Comparison of ENCODE assay signal across 22 cellular contexts in the genomic region with DNA sequence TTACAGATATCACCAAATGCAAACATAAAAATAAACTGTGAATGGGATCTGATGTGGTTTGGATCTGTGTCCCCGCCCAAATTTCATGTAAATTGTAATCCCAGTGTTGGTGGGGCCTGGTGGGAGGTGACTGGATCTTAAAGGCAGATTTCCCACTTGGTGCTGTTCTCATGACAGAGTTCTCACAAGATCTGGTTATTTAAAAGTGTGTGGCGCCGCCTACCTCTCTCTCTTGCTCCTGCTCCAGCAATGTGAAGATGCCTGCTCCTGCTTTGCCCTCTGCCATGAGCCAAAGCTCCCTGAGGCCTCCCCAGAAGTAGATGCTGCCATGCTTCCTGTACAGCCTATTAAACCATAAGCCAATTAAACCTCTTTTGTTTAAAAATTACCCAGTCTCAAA. TPM values are rescaled to one million over a fixed set of nuclear protein-coding genes. Genes with fewer than 3 reads are reported as not detected.
DNase-seq lines count a peak whose midpoint lies in the region; ATAC-seq and TF ChIP-seq lines count a peak whose summit lies in the region.
"Had no signal": no experiment of that assay in that cellular context is flagged by ENCODE, and none has a peak within 500 bp of the region (broad histone marks: within the 10 kb centered on the region; RNA-seq: fewer than 3 reads in every experiment).

No MANE protein-coding gene starts in this region.

- H3K36me3 Mint-ChIP-seq in Caco-2 (ENCODE audit: insufficient read depth, unreplicated experiment): no peaks in the 10 kb centered on the region
- no peaks in the 10 kb centered on the region for H3K36me3 Mint-ChIP-seq in effector memory CD8-positive, alpha-beta T cell (ENCODE audit: insufficient read depth)
- no peaks in the 10 kb centered on the region for H3K36me3 Mint-ChIP-seq in activated T-cell treated with anti-CD3 and anti-CD28 coated beads, Interleukin-2, amount 50 U/mL, for 72 hours (ENCODE audit: insufficient read depth in 2 of 2)
- H3K36me3 Mint-ChIP-seq: natural killer cell had no signal

- TF ChIP-seq POLR2A in HCT116 (IDR thresholded peaks at IDR 0.05; ENCODE audit: borderline replicate concordance, extremely low read depth, insufficient read depth, insufficient read length): no peak

- no peak overlapping the region for H3K27ac Mint-ChIP-seq in Caco-2 (ENCODE audit: unreplicated experiment)
- no peak overlapping the region for H3K27ac Mint-ChIP-seq in effector memory CD8-positive, alpha-beta T cell
- H3K27ac Mint-ChIP-seq in activated T-cell treated with anti-CD3 and anti-CD28 coated beads, Interleukin-2, amount 50 U/mL, for 72 hours: no peak overlapping the region
- H3K27ac Mint-ChIP-seq: activated CD4-positive, alpha-beta T cell treated with anti-CD3 and anti-CD28 coated beads for 36 hours; activated naive CD8-positive, alpha-beta T cell treated with anti-CD3 and anti-CD28 coated beads, Interleukin-2, amount 50 U/mL, for 24 hours; natural killer cell had no signal

- H3K27ac ChIP-seq in HCT116 (ENCODE audit: low read depth, low read length) (no peak overlapping the region), hepatocyte (no peak overlapping the region)
- H3K27ac ChIP-seq: BLaER1 treated with 17β-estradiol and CSF1 and Interleukin-3, amounts not matched to agents 10 nM and 100 nM; left ventricle myocardium inferior; RWPE1; thoracic aorta had no signal

- TF ChIP-seq CTCF in Caco-2 (IDR thresholded peaks at IDR 0.05; ENCODE audit: insufficient read depth in 1 of 2, low read depth in 1 of 2, low read length in 1 of 2, severe bottlenecking in 1 of 2, unreplicated experiment in 1 of 2) (peak in 1 of 2 experiments; percentile 16), HCT116 (IDR thresholded peaks at IDR 0.05 in 2 of 3, conservative IDR thresholded peaks at IDR 0.05 in 1 of 3; ENCODE audit: borderline replicate concordance in 1 of 3, insufficient read depth in 1 of 3, low read depth in 2 of 3, low read length in 2 of 3) (peak in 1 of 3 experiments; percentile 30; a peak in 2 of 6 replicates), hepatocyte (IDR thresholded peaks at IDR 0.05; ENCODE audit: poor library complexity) (no peak)

- peak; percentile 40; the same call in 1 of the 2 replicates for TF ChIP-seq RAD21 in HCT116 (IDR thresholded peaks at IDR 0.05; ENCODE audit: low read depth)

- WGBS in hepatocyte (ENCODE audit: low lambda C conversion rate, missing lambda C conversion rate): 93% methylated on average over 3 of the region's 3 CpGs

- POLR2A ChIA-PET in Caco-2 (lab: Charles Lee): no interaction called here
- POLR2A ChIA-PET in HCT116 (lab: Charles Lee): no interaction called here

- H3K27me3 ChIP-seq in Caco-2 (replicated peaks; ENCODE audit: control insufficient read depth, insufficient read depth, low read length): no peaks in the 10 kb centered on the region
- no peaks in the 10 kb centered on the region for H3K27me3 ChIP-seq in HCT116 (ENCODE audit: insufficient read depth, low read length)
- no peaks in the 10 kb centered on the region for H3K27me3 ChIP-seq in hepatocyte
- H3K27me3 ChIP-seq: BLaER1 treated with 17β-estradiol and CSF1 and Interleukin-3, amounts not matched to agents 10 nM and 100 nM had no signal

- no peaks in the 10 kb centered on the region for H3K9me3 Mint-ChIP-seq in Caco-2 (ENCODE audit: unreplicated experiment)
- no peaks in the 10 kb centered on the region for H3K9me3 Mint-ChIP-seq in effector memory CD8-positive, alpha-beta T cell
- no peaks in the 10 kb centered on the region for H3K9me3 Mint-ChIP-seq in activated T-cell treated with anti-CD3 and anti-CD28 coated beads, Interleukin-2, amount 50 U/mL, for 72 hours
- H3K9me3 Mint-ChIP-seq: activated naive CD8-positive, alpha-beta T cell treated with anti-CD3 and anti-CD28 coated beads, Interleukin-2, amount 50 U/mL, for 24 hours had no signal

- intact Hi-C loops in Caco-2 (cut with micrococcal nuclease; ENCODE audit: unreplicated experiment) (loop anchor here (10.0 kb wide), 1 partner anchor 100 kb away; no protein-coding TSS in a partner anchor), HCT116 (cut with micrococcal nuclease) (no loop called here)

- no TSS peak for BruUV-seq in Caco-2 (replicated peaks; lab: Mats Ljungman, UMichigan)
- no TSS peak for BruUV-seq in HCT116 (replicated peaks; lab: Mats Ljungman, UMichigan)

- H3K36me3 ChIP-seq in Caco-2 (ENCODE audit: control insufficient read depth, insufficient read depth, low read length) (no peaks in the 10 kb centered on the region; the same call in 1 of the 2 replicates), HCT116 (ENCODE audit: control insufficient read depth in 1 of 2, insufficient read depth in 2 of 2, low read length in 2 of 2) (no peaks in the 10 kb centered on the region), hepatocyte (replicated peaks; ENCODE audit: insufficient read depth, low read depth) (no peaks in the 10 kb centered on the region)
- H3K36me3 ChIP-seq: BLaER1 treated with 17β-estradiol and CSF1 and Interleukin-3, amounts not matched to agents 10 nM and 100 nM; left ventricle myocardium inferior; thoracic aorta had no signal

- no peaks in the 10 kb centered on the region for H3K9me3 ChIP-seq in Caco-2
- no peaks in the 10 kb centered on the region for H3K9me3 ChIP-seq in HCT116 (ENCODE audit: control insufficient read depth in 1 of 2, insufficient read depth in 1 of 2, low read depth in 1 of 2, low read length in 2 of 2)
- no peaks in the 10 kb centered on the region for H3K9me3 ChIP-seq in hepatocyte (ENCODE audit: low read depth)
- H3K9me3 ChIP-seq: BLaER1 treated with 17β-estradiol and CSF1 and Interleukin-3, amounts not matched to agents 10 nM and 100 nM; left ventricle myocardium inferior; thoracic aorta had no signal

- DNase-seq in Caco-2: peak; percentile 38 to 40
- no peak for DNase-seq in HCT116 (ENCODE audit: low read depth, low spot score)
- DNase-seq in RPMI7951 (ENCODE audit: low read depth): peak; percentile 23
- DNase-seq in hepatocyte (ENCODE audit: low spot score): peak; percentile 4
- no peak for DNase-seq in effector memory CD8-positive, alpha-beta T cell
- no peak for DNase-seq in midbrain (lab: John Stamatoyannopoulos, UW)
- DNase-seq in activated T-cell treated with anti-CD3 and anti-CD28 coated beads, Interleukin-2, amount 50 U/mL, for 72 hours: no peak
- DNase-seq: activated CD4-positive, alpha-beta T cell treated with anti-CD3 and anti-CD28 coated beads for 36 hours; activated naive CD8-positive, alpha-beta T cell treated with anti-CD3 and anti-CD28 coated beads, Interleukin-2, amount 50 U/mL, for 24 hours; activated T-cell treated with anti-CD3 and anti-CD28 coated beads, Interleukin-2, amount 50 U/mL, for 1 hour; hypothalamus; left ventricle myocardium inferior; natural killer cell; NCI-H1048; NCI-H446 treated with DMSO at 0.1 percent for 48 hours; retina; stimulated activated CD4-positive, alpha-beta T cell treated with anti-CD3 and anti-CD28 coated beads, Interleukin-2, amount 100 ng/mL, for 24 hours; T-helper 2 cell had no signal

- H4K20me1 ChIP-seq in HCT116 (ENCODE audit: insufficient read depth): no peaks in the 10 kb centered on the region
- H4K20me1 ChIP-seq in hepatocyte (ENCODE audit: insufficient read depth, poor library complexity, severe bottlenecking): no peaks in the 10 kb centered on the region
- H4K20me1 ChIP-seq: BLaER1 treated with 17β-estradiol and CSF1 and Interleukin-3, amounts not matched to agents 10 nM and 100 nM had no signal

- H3K79me2 ChIP-seq in HCT116 (ENCODE audit: insufficient read depth, low read length) (no peaks in the 10 kb centered on the region), hepatocyte (no peaks in the 10 kb centered on the region)

- H3K4me1 ChIP-seq in Caco-2 (peaks cover 15% of the 10 kb centered on the region; the same call in 1 of the 2 replicates), HCT116 (ENCODE audit: control insufficient read depth in 1 of 2, insufficient read depth in 2 of 2, low read length in 2 of 2) (peaks cover 0 to 10% of the 10 kb centered on the region in 2 experiments; a peak in 2 of 4 replicates), hepatocyte (ENCODE audit: insufficient read depth) (no peaks in the 10 kb centered on the region)
- H3K4me1 ChIP-seq: BLaER1 treated with 17β-estradiol and CSF1 and Interleukin-3, amounts not matched to agents 10 nM and 100 nM; left ventricle myocardium inferior had no signal

- CTCF ChIA-PET in Caco-2 (lab: Charles Lee): no interaction called here
- CTCF ChIA-PET in HCT116 (lab: Charles Lee): interaction anchor here (2.5 kb wide), 1 partner anchor 182 kb away, joined by 8 read pairs; no protein-coding TSS in a partner anchor

- no peak overlapping the region for H3K4me2 ChIP-seq in HCT116 (ENCODE audit: low read length)
- no peak overlapping the region for H3K4me2 ChIP-seq in hepatocyte
- H3K4me2 ChIP-seq: BLaER1 treated with 17β-estradiol and CSF1 and Interleukin-3, amounts not matched to agents 10 nM and 100 nM had no signal

- no peak overlapping the region for H3K4me3 Mint-ChIP-seq in Caco-2 (ENCODE audit: unreplicated experiment)
- H3K4me3 Mint-ChIP-seq in effector memory CD8-positive, alpha-beta T cell: no peak overlapping the region
- H3K4me3 Mint-ChIP-seq in activated T-cell treated with anti-CD3 and anti-CD28 coated beads, Interleukin-2, amount 50 U/mL, for 72 hours: no peak overlapping the region
- H3K4me3 Mint-ChIP-seq: activated CD4-positive, alpha-beta T cell treated with anti-CD3 and anti-CD28 coated beads for 36 hours; activated naive CD8-positive, alpha-beta T cell treated with anti-CD3 and anti-CD28 coated beads, Interleukin-2, amount 50 U/mL, for 24 hours; natural killer cell had no signal

- H3K9ac ChIP-seq in HCT116 (ENCODE audit: low read length): no peak overlapping the region
- H3K9ac ChIP-seq: BLaER1 treated with 17β-estradiol and CSF1 and Interleukin-3, amounts not matched to agents 10 nM and 100 nM had no signal

- no peak overlapping the region for H2AFZ ChIP-seq in HCT116 (ENCODE audit: low read depth, low read length, poor library complexity, severe bottlenecking)
- H2AFZ ChIP-seq in hepatocyte: no peak overlapping the region

- RAD21 ChIA-PET in HCT116 (lab: Charles Lee; ENCODE audit: low non-redundant PET in 1 of 2, low total read pairs in 2 of 2, uncharacterized antibody in 2 of 2, unreplicated experiment in 2 of 2): no interaction called here

- no peaks in the 10 kb centered on the region for H3K9me2 ChIP-seq in HCT116 (ENCODE audit: insufficient read depth)
- no peaks in the 10 kb centered on the region for H3K9me2 ChIP-seq in hepatocyte (replicated peaks; ENCODE audit: insufficient read depth)

- peak; percentile 58; the same call in 1 of the 2 replicates for ATAC-seq in HCT116
- no peak for ATAC-seq in effector memory CD8-positive, alpha-beta T cell (replicated peaks)
- no peak for ATAC-seq in GM21367 (IDR thresholded peaks at IDR 0.05; ENCODE audit: unreplicated experiment)
- ATAC-seq in activated T-cell treated with anti-CD3 and anti-CD28 coated beads, Interleukin-2, amount 50 U/mL, for 72 hours (replicated peaks in 1 of 2): no peak
- ATAC-seq: activated CD4-positive, alpha-beta T cell treated with anti-CD3 and anti-CD28 coated beads for 36 hours; activated naive CD8-positive, alpha-beta T cell treated with anti-CD3 and anti-CD28 coated beads, Interleukin-2, amount 50 U/mL, for 24 hours; natural killer cell had no signal

- H3K27me3 Mint-ChIP-seq in Caco-2 (ENCODE audit: insufficient read depth, unreplicated experiment): no peaks in the 10 kb centered on the region
- no peaks in the 10 kb centered on the region for H3K27me3 Mint-ChIP-seq in effector memory CD8-positive, alpha-beta T cell
- H3K27me3 Mint-ChIP-seq in activated T-cell treated with anti-CD3 and anti-CD28 coated beads, Interleukin-2, amount 50 U/mL, for 72 hours (ENCODE audit: low read depth): no peaks in the 10 kb centered on the region
- H3K27me3 Mint-ChIP-seq: activated CD4-positive, alpha-beta T cell treated with anti-CD3 and anti-CD28 coated beads for 36 hours; activated naive CD8-positive, alpha-beta T cell treated with anti-CD3 and anti-CD28 coated beads, Interleukin-2, amount 50 U/mL, for 24 hours had no signal

- peaks cover 20% of the 10 kb centered on the region for H3K4me1 Mint-ChIP-seq in Caco-2 (ENCODE audit: low read depth, unreplicated experiment)
- H3K4me1 Mint-ChIP-seq in effector memory CD8-positive, alpha-beta T cell (ENCODE audit: low read depth in 2 of 2): no peaks in the 10 kb centered on the region
- no peaks in the 10 kb centered on the region for H3K4me1 Mint-ChIP-seq in activated T-cell treated with anti-CD3 and anti-CD28 coated beads, Interleukin-2, amount 50 U/mL, for 72 hours (ENCODE audit: low read depth)
- H3K4me1 Mint-ChIP-seq: activated CD4-positive, alpha-beta T cell treated with anti-CD3 and anti-CD28 coated beads for 36 hours; activated naive CD8-positive, alpha-beta T cell treated with anti-CD3 and anti-CD28 coated beads, Interleukin-2, amount 50 U/mL, for 24 hours; natural killer cell had no signal

- H3K4me3 ChIP-seq in Caco-2 (ENCODE audit: low read depth, low read length) (no peak overlapping the region), HCT116 (replicated peaks in 1 of 2; ENCODE audit: low read depth in 1 of 2, low read length in 2 of 2) (no peak overlapping the region), hepatocyte (no peak overlapping the region)
- H3K4me3 ChIP-seq: BLaER1 treated with 17β-estradiol and CSF1 and Interleukin-3, amounts not matched to agents 10 nM and 100 nM; left ventricle myocardium inferior; thoracic aorta had no signal

RNA-seq across cellular contexts. Expression of a gene that starts 47.8 kb away (rescaled TPM):
- total RNA-seq in Caco-2 (2022) (3.2 and 3.6 TPM in 2 replicates), HCT116 (2021; ENCODE audit: unreplicated experiment) (3.5 TPM), hepatocyte (0.08 and 1.6 TPM in 2 replicates)
- 0.55 and 1.1 TPM in 2 replicates for polyA plus RNA-seq in HCT116 (2012)
- total RNA-seq in RPMI7951 (2014; rRNA removed; shearing (Covaris generic)): 0.68 and 0.84 TPM in 2 replicates
- 1.4 TPM in 1 of 2 replicates, not detected in the other for polyA plus RNA-seq in hepatocyte
- total RNA-seq in activated T-cell treated with anti-CD3 and anti-CD28 coated beads, Interleukin-2, amount 50 U/mL, for 72 hours: not detected
- total RNA-seq: activated CD4-positive, alpha-beta T cell treated with anti-CD3 and anti-CD28 coated beads for 36 hours; natural killer cell had no signal

Comparison
In these comparisons a context has a peak if more than half of its experiments do, and no peak if none do; other contexts are left out.
1. DNase-seq: peak in Caco-2 (2 of 2), RPMI7951 (single experiment) and hepatocyte (single experiment); none in HCT116 (single experiment), effector memory CD8-positive, alpha-beta T cell (0 of 3), midbrain (single experiment) and activated T-cell treated with anti-CD3 and anti-CD28 coated beads, Interleukin-2, amount 50 U/mL, for 72 hours (0 of 2).